9 cellular contexts compared by ENCODE assay signal in genomic region chr3:124557433-124558232, GRCh38.
A peak's percentile ranks its signal among the peaks of the same experiment; 100 is the strongest.
DNase-seq lines count a peak whose midpoint lies in the region; ATAC-seq and TF ChIP-seq lines count a peak whose summit lies in the region.
"Had no signal": no experiment of that assay in that cellular context is flagged by ENCODE, and none has a peak within 500 bp of the region (broad histone marks: within the 10 kb centered on the region; RNA-seq: fewer than 3 reads in every experiment).

No MANE protein-coding gene starts in this region.

- H3K27ac ChIP-seq in ascending aorta: peak overlapping the region; percentile 27 to 56

- intact Hi-C loops in ascending aorta (cut with DNase I): loop anchor here (2.0 to 10.0 kb wide), 2 partner anchors 65 to 203 kb away; no protein-coding TSS in a partner anchor

- no peaks in the 10 kb centered on the region for H3K27me3 ChIP-seq in ascending aorta

- H3K36me3 ChIP-seq in ascending aorta: peaks cover under 1 to 4% of the 10 kb centered on the region in 2 donors

- no peak for ATAC-seq in GM21717 (IDR thresholded peaks at IDR 0.05; ENCODE audit: unreplicated experiment)
- ATAC-seq: activated T-cell treated with anti-CD3 and anti-CD28 coated beads, Interleukin-2, amount 50 U/mL, for 4 hours had no signal

- DNase-seq in DMS79 treated with DMSO at 0.1 percent for 48 hours (lab: John Stamatoyannopoulos, UW): peak; percentile 91
- DNase-seq in NCI-H2081 (lab: John Stamatoyannopoulos, UW): peak; percentile 58 to 75
- no peak for DNase-seq in ascending aorta (ENCODE audit: low spot score in 2 of 2)
- DNase-seq in kidney tubule cell (ENCODE audit: low spot score): peak; percentile 29
- no peak for DNase-seq in activated CD8-positive, alpha-beta memory T cell treated with anti-CD3 and anti-CD28 coated beads for 24 hours
- no peak for DNase-seq in SIG-M5 treated with dmso at 0.1 percent for 504 hours (lab: John Stamatoyannopoulos, UW; ENCODE audit: unreplicated experiment)
- DNase-seq in iPS-NIHi7 (ENCODE audit: extremely low spot score): no peak
- DNase-seq: activated T-cell treated with anti-CD3 and anti-CD28 coated beads, Interleukin-2, amount 50 U/mL, for 4 hours had no signal

- H3K4me1 ChIP-seq in ascending aorta: peaks cover 0 to 29% of the 10 kb centered on the region in 2 donors

- TF ChIP-seq CTCF in ascending aorta (IDR thresholded peaks at IDR 0.05): no peak

- H3K4me3 ChIP-seq in ascending aorta: no peak overlapping the region

- no peaks in the 10 kb centered on the region for H3K9me3 ChIP-seq in ascending aorta

Comparison
In these comparisons a context has a peak if more than half of its experiments do, and no peak if none do; other contexts are left out.
1. DNase-seq: peak in DMS79 treated with DMSO at 0.1 percent for 48 hours (single experiment), NCI-H2081 (2 of 2) and kidney tubule cell (single experiment); none in ascending aorta (0 of 2), activated CD8-positive, alpha-beta memory T cell treated with anti-CD3 and anti-CD28 coated beads for 24 hours (single experiment), SIG-M5 treated with dmso at 0.1 percent for 504 hours (single experiment) and iPS-NIHi7 (single experiment).